In the genomic region with DNA sequence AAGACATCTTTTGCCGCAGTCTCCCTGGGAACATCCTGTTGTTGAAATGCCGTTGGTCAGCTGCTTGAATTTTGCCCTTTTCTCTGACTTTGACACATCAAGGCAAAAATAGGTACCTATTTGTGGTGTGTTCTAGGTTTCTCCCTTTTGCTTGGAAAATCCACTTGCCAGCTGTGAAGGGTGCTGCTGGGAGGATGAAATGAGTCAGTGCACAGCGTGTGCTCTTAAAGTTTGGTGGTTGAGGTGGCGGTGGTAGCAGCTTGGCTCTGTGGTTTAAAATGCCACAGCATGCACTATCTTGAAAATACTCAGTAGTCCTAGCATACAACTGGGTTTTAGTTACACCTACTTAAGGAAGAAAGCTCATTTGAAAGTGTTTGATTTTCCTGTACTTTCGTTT, we compare ENCODE assay signal across 8 cellular contexts.
DNase-seq lines count a peak whose midpoint lies in the region; ATAC-seq and TF ChIP-seq lines count a peak whose summit lies in the region.

No MANE protein-coding gene starts in this region.

- WGBS in upper lobe of left lung, 2 donors, result 28 to 30% methylated on average over 5 of the region's 5 CpGs

- peaks cover 56 to 63% (median 58%) of the 10 kb centered on the region in 4 donors for H3K4me1 ChIP-seq in upper lobe of left lung

- TF ChIP-seq EP300 in upper lobe of left lung (IDR thresholded peaks at IDR 0.05), result peak in 1 of 4 donors; percentile 19

- ATAC-seq in HG03196 (IDR thresholded peaks at IDR 0.05; ENCODE audit: unreplicated experiment) (peak; percentile 37), upper lobe of left lung (ENCODE audit: low FRiP score in 2 of 2) (peak; percentile 47 to 71), HG02763 (IDR thresholded peaks at IDR 0.05; ENCODE audit: unreplicated experiment) (no peak)

- no peaks in the 10 kb centered on the region for H3K27me3 ChIP-seq in AG04450 (ENCODE audit: control insufficient read depth, insufficient read depth, low read length)
- H3K27me3 ChIP-seq in dorsolateral prefrontal cortex, result no peaks in the 10 kb centered on the region
- H3K27me3 ChIP-seq in upper lobe of left lung, result no peaks in the 10 kb centered on the region

- peak overlapping the region; percentile 52 for H3K27ac ChIP-seq in AG04450 (ENCODE audit: low read depth, low read length)
- H3K27ac ChIP-seq in dorsolateral prefrontal cortex, result peak overlapping the region in 55 of 59 donors; percentile 35 to 93 (median 79)
- H3K27ac ChIP-seq in upper lobe of left lung, result peak overlapping the region; percentile 55 to 86 (median 74)

- POLR2A ChIA-PET in AG04450 (lab: Yijun Ruan, JAX), result interaction anchor here (2.2 kb wide), 1 partner anchor 44 kb away, joined by 5 read pairs; no protein-coding TSS in a partner anchor

- H3K9me3 ChIP-seq in AG04450 (ENCODE audit: control insufficient read depth, insufficient read depth, low read length), result no peaks in the 10 kb centered on the region
- no peaks in the 10 kb centered on the region for H3K9me3 ChIP-seq in upper lobe of left lung

- H3K36me3 ChIP-seq in upper lobe of left lung, result peaks cover 0 to 5% (median 0%) of the 10 kb centered on the region in 4 donors

- no peak overlapping the region for H3K4me3 ChIP-seq in AG04450 (ENCODE audit: low read depth, low read length)
- H3K4me3 ChIP-seq in dorsolateral prefrontal cortex, result no peak overlapping the region
- no peak overlapping the region for H3K4me3 ChIP-seq in upper lobe of left lung

- no peak for TF ChIP-seq POLR2A in upper lobe of left lung (IDR thresholded peaks at IDR 0.05)

- intact Hi-C loops in dorsolateral prefrontal cortex (cut with DNase I), result no loop called here

- CTCF ChIA-PET in AG04450 (lab: Charles Lee), result interaction anchor here (1.2 to 1.3 kb wide), 2 partner anchors 9 to 27 kb away, joined by 3 to 4 read pairs; no protein-coding TSS in a partner anchor

- DNase-seq in AG04450 (ENCODE audit: low read depth, low spot score) (no peak), dorsolateral prefrontal cortex (peak in 4 of 10 donors; percentile 16 to 63 (median 59)), occipital lobe (lab: John Stamatoyannopoulos, UW) (peak; percentile 65), upper lobe of left lung (peak in 1 of 2 donors; percentile 63), SIG-M5 (lab: John Stamatoyannopoulos, UW) (no peak)
- peak; percentile 75 for DNase-seq in activated CD4-positive, alpha-beta T cell treated with anti-CD3 and anti-CD28 coated beads for 48 hours

- TF ChIP-seq CTCF in AG04450 (IDR thresholded peaks at IDR 0.05; ENCODE audit: low read depth, low read length) (no peak), dorsolateral prefrontal cortex (IDR thresholded peaks at IDR 0.05 in 54 of 56, conservative IDR thresholded peaks at IDR 0.05 in 2 of 56; ENCODE audit: low read depth in 1 of 56, partially characterized antibody in 56 of 56) (no peak), upper lobe of left lung (IDR thresholded peaks at IDR 0.05) (no peak)

Comparison
In these comparisons a context has a peak if more than half of its experiments do, and no peak if none do; other contexts are left out.
1. DNase-seq: peak in activated CD4-positive, alpha-beta T cell treated with anti-CD3 and anti-CD28 coated beads for 48 hours (single experiment) and occipital lobe (single experiment); none in AG04450 (single experiment) and SIG-M5 (single experiment).
2. Peak in every context shown above with its lines, with median percentiles within 50 percentile points of each other: H3K27ac ChIP-seq.